In the genomic region with DNA sequence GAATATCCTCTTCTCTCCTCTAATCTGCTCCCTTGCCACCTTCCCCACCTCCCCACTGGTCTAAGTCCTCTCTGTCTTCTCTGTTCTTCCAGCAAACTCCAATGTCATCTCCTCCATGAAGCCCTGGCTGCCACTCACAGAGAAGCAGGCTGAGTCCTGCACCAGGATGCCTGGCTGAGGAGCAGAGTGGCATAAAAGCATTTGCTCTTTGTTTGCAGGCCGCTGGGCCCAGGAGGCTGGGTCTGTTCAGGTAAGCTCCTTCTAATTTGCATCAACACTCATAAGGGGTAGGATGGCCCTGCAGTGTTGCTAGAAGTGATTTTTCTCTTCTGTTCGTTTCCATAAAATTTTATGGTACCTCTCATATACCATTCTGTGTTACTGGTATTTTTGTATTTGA, we compare ENCODE assay signal across 2 cellular contexts.
TF ChIP-seq lines count a peak whose summit lies in the region.

No MANE protein-coding gene starts in this region.

TF ChIP-seq in HepG2, 621 proteins besides CTCF, POLR2A, EP300 and RAD21:
- TF ChIP-seq, protein P1, sequence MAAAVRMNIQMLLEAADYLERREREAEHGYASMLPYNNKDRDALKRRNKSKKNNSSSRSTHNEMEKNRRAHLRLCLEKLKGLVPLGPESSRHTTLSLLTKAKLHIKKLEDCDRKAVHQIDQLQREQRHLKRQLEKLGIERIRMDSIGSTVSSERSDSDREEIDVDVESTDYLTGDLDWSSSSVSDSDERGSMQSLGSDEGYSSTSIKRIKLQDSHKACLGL (CRISPR knock-in tag; IDR thresholded peaks at IDR 0.05), result no peak
- no peak for TF ChIP-seq ZNF550 (CRISPR knock-in tag; IDR thresholded peaks at IDR 0.05; ENCODE audit: borderline replicate concordance)
- TF ChIP-seq EHMT2 (IDR thresholded peaks at IDR 0.05; ENCODE audit: borderline replicate concordance, low read depth, low read length), result no peak
- no peak for TF ChIP-seq ZNF720 (CRISPR knock-in tag; IDR thresholded peaks at IDR 0.05)
- TF ChIP-seq ARID4A (CRISPR knock-in tag; IDR thresholded peaks at IDR 0.05; ENCODE audit: borderline replicate concordance), result no peak
- no peak for TF ChIP-seq SMAD9 (CRISPR knock-in tag; IDR thresholded peaks at IDR 0.05)
- TF ChIP-seq GABPA (IDR thresholded peaks at IDR 0.05; ENCODE audit: low read depth, low read length), result no peak
- TF ChIP-seq GABPA (CRISPR knock-in tag; IDR thresholded peaks at IDR 0.05; ENCODE audit: low read depth), result no peak
- TF ChIP-seq ZNF329 (CRISPR knock-in tag; IDR thresholded peaks at IDR 0.05; ENCODE audit: low read depth), result no peak
- no peak for TF ChIP-seq ZNF367 (CRISPR knock-in tag; IDR thresholded peaks at IDR 0.05; ENCODE audit: borderline replicate concordance)
- no peak for TF ChIP-seq ATF7-NPFF (CRISPR knock-in tag; IDR thresholded peaks at IDR 0.05; ENCODE audit: low read depth)
- no peak for TF ChIP-seq HMGA1 (CRISPR knock-in tag; conservative IDR thresholded peaks at IDR 0.05)
- TF ChIP-seq TMF1 (CRISPR knock-in tag; IDR thresholded peaks at IDR 0.05; ENCODE audit: low read depth), result no peak
- TF ChIP-seq ZNF451 (CRISPR knock-in tag; IDR thresholded peaks at IDR 0.05), result no peak
- TF ChIP-seq ZSCAN22 (CRISPR knock-in tag; IDR thresholded peaks at IDR 0.05), result no peak
- TF ChIP-seq ZNF460 (CRISPR knock-in tag; IDR thresholded peaks at IDR 0.05; ENCODE audit: borderline replicate concordance), result no peak
- no peak for TF ChIP-seq FOXK2 (IDR thresholded peaks at IDR 0.05)
TF ChIP-seq in HepG2: peak in this region for 0.

TF ChIP-seq in WTC11, 78 proteins besides CTCF, POLR2A, EP300 and RAD21:
- TF ChIP-seq NFATC4 (CRISPR knock-in tag; IDR thresholded peaks at IDR 0.05) (no peak), FOXJ3 (CRISPR knock-in tag; IDR thresholded peaks at IDR 0.05; ENCODE audit: borderline replicate concordance) (no peak), ZNF281 (CRISPR knock-in tag; IDR thresholded peaks at IDR 0.05) (no peak), ZNF532 (CRISPR knock-in tag; IDR thresholded peaks at IDR 0.05; ENCODE audit: borderline replicate concordance) (no peak), ZNF138 (CRISPR knock-in tag; conservative IDR thresholded peaks at IDR 0.05) (no peak), GTF2I (CRISPR knock-in tag; conservative IDR thresholded peaks at IDR 0.05) (no peak), IRF2 (CRISPR knock-in tag; IDR thresholded peaks at IDR 0.05; ENCODE audit: borderline replicate concordance, low read depth) (no peak), SMAD3 (CRISPR knock-in tag; IDR thresholded peaks at IDR 0.05; ENCODE audit: borderline replicate concordance) (no peak), NFE2L1 (CRISPR knock-in tag; IDR thresholded peaks at IDR 0.05) (no peak), GRHL2 (CRISPR knock-in tag; IDR thresholded peaks at IDR 0.05; ENCODE audit: insufficient replicate concordance, severe bottlenecking) (no peak)
- TF ChIP-seq, protein P2, sequence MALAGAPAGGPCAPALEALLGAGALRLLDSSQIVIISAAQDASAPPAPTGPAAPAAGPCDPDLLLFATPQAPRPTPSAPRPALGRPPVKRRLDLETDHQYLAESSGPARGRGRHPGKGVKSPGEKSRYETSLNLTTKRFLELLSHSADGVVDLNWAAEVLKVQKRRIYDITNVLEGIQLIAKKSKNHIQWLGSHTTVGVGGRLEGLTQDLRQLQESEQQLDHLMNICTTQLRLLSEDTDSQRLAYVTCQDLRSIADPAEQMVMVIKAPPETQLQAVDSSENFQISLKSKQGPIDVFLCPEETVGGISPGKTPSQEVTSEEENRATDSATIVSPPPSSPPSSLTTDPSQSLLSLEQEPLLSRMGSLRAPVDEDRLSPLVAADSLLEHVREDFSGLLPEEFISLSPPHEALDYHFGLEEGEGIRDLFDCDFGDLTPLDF (CRISPR knock-in tag; IDR thresholded peaks at IDR 0.05), result no peak
- TF ChIP-seq, protein P3, sequence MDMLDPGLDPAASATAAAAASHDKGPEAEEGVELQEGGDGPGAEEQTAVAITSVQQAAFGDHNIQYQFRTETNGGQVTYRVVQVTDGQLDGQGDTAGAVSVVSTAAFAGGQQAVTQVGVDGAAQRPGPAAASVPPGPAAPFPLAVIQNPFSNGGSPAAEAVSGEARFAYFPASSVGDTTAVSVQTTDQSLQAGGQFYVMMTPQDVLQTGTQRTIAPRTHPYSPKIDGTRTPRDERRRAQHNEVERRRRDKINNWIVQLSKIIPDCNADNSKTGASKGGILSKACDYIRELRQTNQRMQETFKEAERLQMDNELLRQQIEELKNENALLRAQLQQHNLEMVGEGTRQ (CRISPR knock-in tag; IDR thresholded peaks at IDR 0.05), result no peak
- TF ChIP-seq, protein P4, sequence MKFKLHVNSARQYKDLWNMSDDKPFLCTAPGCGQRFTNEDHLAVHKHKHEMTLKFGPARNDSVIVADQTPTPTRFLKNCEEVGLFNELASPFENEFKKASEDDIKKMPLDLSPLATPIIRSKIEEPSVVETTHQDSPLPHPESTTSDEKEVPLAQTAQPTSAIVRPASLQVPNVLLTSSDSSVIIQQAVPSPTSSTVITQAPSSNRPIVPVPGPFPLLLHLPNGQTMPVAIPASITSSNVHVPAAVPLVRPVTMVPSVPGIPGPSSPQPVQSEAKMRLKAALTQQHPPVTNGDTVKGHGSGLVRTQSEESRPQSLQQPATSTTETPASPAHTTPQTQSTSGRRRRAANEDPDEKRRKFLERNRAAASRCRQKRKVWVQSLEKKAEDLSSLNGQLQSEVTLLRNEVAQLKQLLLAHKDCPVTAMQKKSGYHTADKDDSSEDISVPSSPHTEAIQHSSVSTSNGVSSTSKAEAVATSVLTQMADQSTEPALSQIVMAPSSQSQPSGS (CRISPR knock-in tag; IDR thresholded peaks at IDR 0.05; ENCODE audit: borderline replicate concordance, low read depth), result no peak
- TF ChIP-seq, protein P5, sequence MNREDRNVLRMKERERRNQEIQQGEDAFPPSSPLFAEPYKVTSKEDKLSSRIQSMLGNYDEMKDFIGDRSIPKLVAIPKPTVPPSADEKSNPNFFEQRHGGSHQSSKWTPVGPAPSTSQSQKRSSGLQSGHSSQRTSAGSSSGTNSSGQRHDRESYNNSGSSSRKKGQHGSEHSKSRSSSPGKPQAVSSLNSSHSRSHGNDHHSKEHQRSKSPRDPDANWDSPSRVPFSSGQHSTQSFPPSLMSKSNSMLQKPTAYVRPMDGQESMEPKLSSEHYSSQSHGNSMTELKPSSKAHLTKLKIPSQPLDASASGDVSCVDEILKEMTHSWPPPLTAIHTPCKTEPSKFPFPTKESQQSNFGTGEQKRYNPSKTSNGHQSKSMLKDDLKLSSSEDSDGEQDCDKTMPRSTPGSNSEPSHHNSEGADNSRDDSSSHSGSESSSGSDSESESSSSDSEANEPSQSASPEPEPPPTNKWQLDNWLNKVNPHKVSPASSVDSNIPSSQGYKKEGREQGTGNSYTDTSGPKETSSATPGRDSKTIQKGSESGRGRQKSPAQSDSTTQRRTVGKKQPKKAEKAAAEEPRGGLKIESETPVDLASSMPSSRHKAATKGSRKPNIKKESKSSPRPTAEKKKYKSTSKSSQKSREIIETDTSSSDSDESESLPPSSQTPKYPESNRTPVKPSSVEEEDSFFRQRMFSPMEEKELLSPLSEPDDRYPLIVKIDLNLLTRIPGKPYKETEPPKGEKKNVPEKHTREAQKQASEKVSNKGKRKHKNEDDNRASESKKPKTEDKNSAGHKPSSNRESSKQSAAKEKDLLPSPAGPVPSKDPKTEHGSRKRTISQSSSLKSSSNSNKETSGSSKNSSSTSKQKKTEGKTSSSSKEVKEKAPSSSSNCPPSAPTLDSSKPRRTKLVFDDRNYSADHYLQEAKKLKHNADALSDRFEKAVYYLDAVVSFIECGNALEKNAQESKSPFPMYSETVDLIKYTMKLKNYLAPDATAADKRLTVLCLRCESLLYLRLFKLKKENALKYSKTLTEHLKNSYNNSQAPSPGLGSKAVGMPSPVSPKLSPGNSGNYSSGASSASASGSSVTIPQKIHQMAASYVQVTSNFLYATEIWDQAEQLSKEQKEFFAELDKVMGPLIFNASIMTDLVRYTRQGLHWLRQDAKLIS (CRISPR knock-in tag; IDR thresholded peaks at IDR 0.05; ENCODE audit: borderline replicate concordance), result no peak
